9 cellular contexts compared by ENCODE assay signal in the genomic region with DNA sequence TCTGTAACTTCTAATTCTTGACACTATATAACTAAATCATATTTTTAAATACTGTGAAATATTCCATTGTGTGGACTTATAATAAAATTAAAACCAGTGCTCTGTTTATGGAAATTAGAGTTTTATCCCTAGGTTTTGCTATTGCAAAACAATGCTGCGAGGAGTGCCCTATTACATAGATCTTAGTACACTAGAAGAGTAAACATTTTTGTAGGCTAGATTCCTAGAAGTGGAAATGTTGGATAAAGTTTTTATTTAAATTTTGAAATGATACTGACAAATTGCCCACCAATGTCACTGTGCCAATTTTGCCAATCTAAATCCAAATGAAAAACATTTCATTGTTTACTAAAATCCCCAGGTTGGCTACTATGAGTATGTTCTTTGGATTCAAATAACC.
"Had no signal": no experiment of that assay in that cellular context is flagged by ENCODE, and none has a peak within 500 bp of the region (broad histone marks: within the 10 kb centered on the region; RNA-seq: fewer than 3 reads in every experiment).

No MANE protein-coding gene starts in this region.

- H3K9me3 ChIP-seq: HAP-1 had no signal

- H3K9me3 Mint-ChIP-seq: GM23338, HFFc6 had no signal

- H3K4me3 Mint-ChIP-seq: GM23338, HFFc6 had no signal

- FAIRE-seq: H1, H54, K562 had no signal

- DNase-seq: HFFc6, IMR-90 had no signal

- H3K4me3 ChIP-seq: GM23338, HAP-1, K562 had no signal

- ATAC-seq: GM23338, HCT116, K562 had no signal

- H3K4me2 ChIP-seq: GM23338 had no signal

- H3K27ac ChIP-seq: HL-60 had no signal

- H3K4me1 ChIP-seq: HAP-1 had no signal

- H2AFZ ChIP-seq: GM23338 had no signal

- H3K27ac Mint-ChIP-seq: GM23338, HFFc6 had no signal

- H3K36me3 ChIP-seq: HAP-1 had no signal

- H3K4me1 Mint-ChIP-seq: GM23338 had no signal
